In genomic region chr18:63318882-63319382, GRCh38 we compare ENCODE assay signal across 8 cellular contexts. TPM values are rescaled to one million over a fixed set of nuclear protein-coding genes. Genes with fewer than 3 reads are reported as not detected.
DNase-seq lines count a peak whose midpoint lies in the region; ATAC-seq and TF ChIP-seq lines count a peak whose summit lies in the region.

No MANE protein-coding gene starts in this region.

- H4K20me1 ChIP-seq in SK-N-SH (ENCODE audit: insufficient read depth), result no peaks in the 10 kb centered on the region

- TF ChIP-seq CTCF in SK-N-SH (IDR thresholded peaks at IDR 0.05), result no peak
- TF ChIP-seq CTCF in WTC11 (IDR thresholded peaks at IDR 0.05), result no peak

- no peak for DNase-seq in SK-N-SH
- DNase-seq in WTC11 (ENCODE audit: low spot score), result no peak
- no peak for DNase-seq in COLO668 (lab: John Stamatoyannopoulos, UW; ENCODE audit: unreplicated experiment)
- DNase-seq in germinal center (ENCODE audit: low spot score), result no peak

- H3K27ac ChIP-seq in SK-N-SH (ENCODE audit: low read depth in 2 of 2, low read length in 1 of 2), result peak overlapping the region; percentile 34 to 90; a peak in 2 of 4 replicates
- H3K27ac ChIP-seq in iPS-18a (ENCODE audit: low read length), result no peak overlapping the region
- peak overlapping the region; percentile 66 for H3K27ac ChIP-seq in stomach smooth muscle (ENCODE audit: low read length)

- no peak for ATAC-seq in SK-N-SH treated with all-trans-retinoic acid at 6 μM for 48 hours
- no peak for ATAC-seq in WTC11
- ATAC-seq in GM18511 (IDR thresholded peaks at IDR 0.05; ENCODE audit: unreplicated experiment), result no peak

- H3K9ac ChIP-seq in SK-N-SH (peak overlapping the region; percentile 69; the same call in 1 of the 2 replicates), iPS-18a (ENCODE audit: low read length) (peak overlapping the region; percentile 26), stomach smooth muscle (ENCODE audit: low read length in 2 of 2) (peak overlapping the region; percentile 78 to 86)

- H3K36me3 Mint-ChIP-seq in WTC11, result no peaks in the 10 kb centered on the region

- H3K4me3 ChIP-seq in SK-N-SH (ENCODE audit: low read depth in 2 of 2, low read length in 1 of 2), result peak overlapping the region; percentile 84 to 97
- H3K4me3 ChIP-seq in iPS-18a (ENCODE audit: low read length), result peak overlapping the region; percentile 85
- peak overlapping the region; percentile 89 to 91 for H3K4me3 ChIP-seq in stomach smooth muscle (ENCODE audit: low read length in 2 of 2)

- H3K9me3 ChIP-seq in SK-N-SH (no peaks in the 10 kb centered on the region), iPS-18a (ENCODE audit: control insufficient read depth, low read depth, low read length) (no peaks in the 10 kb centered on the region), stomach smooth muscle (ENCODE audit: control insufficient read depth in 2 of 2, low read length in 2 of 2) (no peaks in the 10 kb centered on the region)

- peak overlapping the region; percentile 97 for H2AFZ ChIP-seq in SK-N-SH (ENCODE audit: low read depth)

- TF ChIP-seq RAD21 in SK-N-SH (IDR thresholded peaks at IDR 0.05; ENCODE audit: low read length), result no peak

- H3K9me2 ChIP-seq in SK-N-SH, result no peaks in the 10 kb centered on the region

- H3K79me2 ChIP-seq in SK-N-SH (ENCODE audit: insufficient read depth), result no peaks in the 10 kb centered on the region

- H3K27me3 Mint-ChIP-seq in WTC11 (ENCODE audit: low read depth), result peaks cover 41% of the 10 kb centered on the region

- POLR2A ChIA-PET in SK-N-SH (lab: Yijun Ruan, JAX), result interaction anchor here (1.3 kb wide), 1 partner anchor 293 kb away, joined by 4 read pairs; no protein-coding TSS in a partner anchor
- POLR2A ChIA-PET in WTC11 (lab: Charles Lee), result interaction anchor here (1.2 kb wide), 1 partner anchor 294 kb away, joined by 4 read pairs; no protein-coding TSS in a partner anchor

- H3K27me3 ChIP-seq in SK-N-SH (ENCODE audit: insufficient read depth), result no peaks in the 10 kb centered on the region; the same call in 1 of the 2 replicates
- peaks cover 45% of the 10 kb centered on the region for H3K27me3 ChIP-seq in iPS-18a (ENCODE audit: control insufficient read depth, insufficient read depth, low read length)
- no peaks in the 10 kb centered on the region for H3K27me3 ChIP-seq in stomach smooth muscle (ENCODE audit: control insufficient read depth in 1 of 2, insufficient read depth in 2 of 2, low read length in 2 of 2)

- H3K4me2 ChIP-seq in SK-N-SH, result peak overlapping the region; percentile 97

- no peaks in the 10 kb centered on the region for H3K9me3 Mint-ChIP-seq in WTC11

- H3K36me3 ChIP-seq in SK-N-SH (replicated peaks in 1 of 2; ENCODE audit: control insufficient read depth in 1 of 2, insufficient read depth in 2 of 2, low read length in 1 of 2) (no peaks in the 10 kb centered on the region), iPS-18a (ENCODE audit: control insufficient read depth, low read depth, low read length) (no peaks in the 10 kb centered on the region), stomach smooth muscle (ENCODE audit: control insufficient read depth in 2 of 2, insufficient read depth in 2 of 2, low read length in 2 of 2) (no peaks in the 10 kb centered on the region)

- peaks cover 13% of the 10 kb centered on the region for H3F3A ChIP-seq in SK-N-SH (replicated peaks; ENCODE audit: insufficient read depth)

- peak overlapping the region; percentile 91 for H3K4me3 Mint-ChIP-seq in WTC11

- H3K27ac Mint-ChIP-seq in WTC11, result no peak overlapping the region

- CTCF ChIA-PET in SK-N-SH (lab: Yijun Ruan, JAX), result interaction anchor here (0.7 to 5.1 kb wide), 30 partner anchors 12 to 303 kb away, joined by 3 to 62 read pairs (median 5); no protein-coding TSS in a partner anchor
- CTCF ChIA-PET in WTC11 (lab: Charles Lee), result interaction anchor here (0.7 to 2.2 kb wide), 11 partner anchors 11 to 302 kb away, joined by 3 to 16 read pairs (median 5); no protein-coding TSS in a partner anchor

- no peak for TF ChIP-seq EP300 in SK-N-SH (IDR thresholded peaks at IDR 0.05; ENCODE audit: borderline replicate concordance in 1 of 2, low read depth in 1 of 2, low read length in 1 of 2)

- peaks cover 24% of the 10 kb centered on the region for H3K4me1 Mint-ChIP-seq in WTC11

- H3K4me1 ChIP-seq in SK-N-SH (ENCODE audit: control insufficient read depth in 1 of 2, insufficient read depth in 2 of 2, low read depth in 1 of 2, low read length in 1 of 2) (peaks cover 9 to 21% of the 10 kb centered on the region in 2 experiments; a peak in 3 of 4 replicates), iPS-18a (ENCODE audit: control insufficient read depth, low read depth, low read length) (peaks cover 16% of the 10 kb centered on the region), stomach smooth muscle (ENCODE audit: control insufficient read depth, insufficient read depth, low read length) (peaks cover 32% of the 10 kb centered on the region)

- WGBS in SK-N-SH (ENCODE audit: low lambda C conversion rate), result 2% methylated on average over 9 of the region's 9 CpGs

TF ChIP-seq in SK-N-SH, 30 proteins besides CTCF, POLR2A, EP300 and RAD21:
- no peak for TF ChIP-seq ZBTB33 (IDR thresholded peaks at IDR 0.05; ENCODE audit: borderline replicate concordance, low read depth)
- TF ChIP-seq FOSL2 (IDR thresholded peaks at IDR 0.05; ENCODE audit: borderline replicate concordance, low read depth), result no peak
- TF ChIP-seq RFX5 (IDR thresholded peaks at IDR 0.05; ENCODE audit: low read length), result no peak
TF ChIP-seq in SK-N-SH: peak in this region for 0.

TF ChIP-seq in SK-N-SH treated with all-trans-retinoic acid at 6 μM for 48 hours, 23 proteins besides CTCF, POLR2A, EP300 and RAD21 (continues in another document):
- no peak for TF ChIP-seq BACH2 (CRISPR knock-in tag; IDR thresholded peaks at IDR 0.05; ENCODE audit: borderline replicate concordance)
- TF ChIP-seq PPARA (CRISPR knock-in tag; IDR thresholded peaks at IDR 0.05; ENCODE audit: borderline replicate concordance), result no peak
- TF ChIP-seq ISL1 (CRISPR knock-in tag; IDR thresholded peaks at IDR 0.05), result no peak
- TF ChIP-seq ZNF70 (CRISPR knock-in tag; IDR thresholded peaks at IDR 0.05), result no peak
- TF ChIP-seq OSR1 (CRISPR knock-in tag; IDR thresholded peaks at IDR 0.05), result no peak
- TF ChIP-seq CSDC2 (CRISPR knock-in tag; IDR thresholded peaks at IDR 0.05), result no peak
- no peak for TF ChIP-seq ZFP3 (CRISPR knock-in tag; IDR thresholded peaks at IDR 0.05)
- TF ChIP-seq POU6F1 (CRISPR knock-in tag; IDR thresholded peaks at IDR 0.05; ENCODE audit: borderline replicate concordance, low read depth), result no peak
- TF ChIP-seq ZNF565 (CRISPR knock-in tag; conservative IDR thresholded peaks at IDR 0.05; ENCODE audit: low read depth), result no peak
- no peak for TF ChIP-seq RARB (CRISPR knock-in tag; IDR thresholded peaks at IDR 0.05)

TF ChIP-seq in WTC11, 78 proteins besides CTCF, POLR2A, EP300 and RAD21 (continues in another document):
- TF ChIP-seq NR2C2 (CRISPR knock-in tag; IDR thresholded peaks at IDR 0.05), result no peak
- no peak for TF ChIP-seq SP1 (CRISPR knock-in tag; conservative IDR thresholded peaks at IDR 0.05)
- no peak for TF ChIP-seq FOXJ3 (CRISPR knock-in tag; IDR thresholded peaks at IDR 0.05; ENCODE audit: borderline replicate concordance)
- TF ChIP-seq ZMAT4 (CRISPR knock-in tag; IDR thresholded peaks at IDR 0.05), result no peak
- TF ChIP-seq ARID4B (CRISPR knock-in tag; IDR thresholded peaks at IDR 0.05; ENCODE audit: borderline replicate concordance), result no peak

RNA-seq across cellular contexts. Expression of gene BCL2, which starts 0.6 kb away (rescaled TPM):
- polyA plus RNA-seq in SK-N-SH (2012; rRNA removed), result 1.2 and 1.5 TPM in 2 replicates
- 1.6 and 1.8 TPM in 2 replicates for polyA plus RNA-seq in SK-N-SH (2012; cell fraction: cytosol; rRNA removed)
- 1.3 and 1.5 TPM in 2 replicates for polyA plus RNA-seq in SK-N-SH (2012; cell fraction: nucleus; rRNA removed)
- total RNA-seq in WTC11 (2021), result 2.2 to 2.6 TPM (median 2.3 TPM) in 3 replicates

RNA-seq across cellular contexts. Expression of gene KDSR, which starts 48.1 kb away (rescaled TPM):
- 21.2 and 22.3 TPM in 2 replicates for polyA plus RNA-seq in SK-N-SH (2012; rRNA removed)
- 32.1 and 34.6 TPM in 2 replicates for polyA plus RNA-seq in SK-N-SH (2012; cell fraction: cytosol; rRNA removed)
- polyA plus RNA-seq in SK-N-SH (2012; cell fraction: nucleus; rRNA removed), result 18.6 and 21.6 TPM in 2 replicates
- 48.4 to 51.8 TPM (median 49.5 TPM) in 3 replicates for total RNA-seq in WTC11 (2021)

Comparison
In these comparisons a context has a peak if more than half of its experiments do, and no peak if none do; other contexts are left out.
1. H3K9ac ChIP-seq: peak in every context shown above with its lines; median percentile 82 in stomach smooth muscle; 69 in SK-N-SH; 26 in iPS-18a.